Comparison of ENCODE assay signal across 15 cellular contexts in the genomic region with DNA sequence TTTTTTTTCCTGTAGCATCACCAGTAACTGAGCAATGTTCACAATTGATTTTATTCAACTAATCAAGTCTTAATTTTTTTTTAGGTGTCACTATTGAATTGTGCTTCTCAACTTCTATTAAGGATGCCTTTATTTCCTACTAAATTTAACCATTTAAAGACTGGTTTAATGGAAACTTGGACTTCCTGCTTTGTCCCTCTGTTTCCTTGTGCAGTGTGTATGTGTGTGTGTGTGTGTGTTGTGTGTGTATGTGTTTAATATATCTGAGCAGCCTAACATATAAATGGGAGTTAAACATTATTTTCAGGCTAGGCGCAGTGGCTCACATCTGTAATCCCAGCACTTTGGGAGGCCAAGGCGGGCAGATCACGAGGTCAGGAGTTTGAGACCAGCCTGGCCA. TPM values are rescaled to one million over a fixed set of nuclear protein-coding genes. Genes with fewer than 3 reads are reported as not detected.
DNase-seq lines count a peak whose midpoint lies in the region; ATAC-seq and TF ChIP-seq lines count a peak whose summit lies in the region.
"Had no signal": no experiment of that assay in that cellular context is flagged by ENCODE, and none has a peak within 500 bp of the region (broad histone marks: within the 10 kb centered on the region; RNA-seq: fewer than 3 reads in every experiment).

No MANE protein-coding gene starts in this region.

- no peak for TF ChIP-seq EP300 in tibial nerve (IDR thresholded peaks at IDR 0.05)

- peaks cover 9% of the 10 kb centered on the region for H3K4me1 Mint-ChIP-seq in activated CD4-positive, alpha-beta T cell treated with anti-CD3 and anti-CD28 coated beads, Interleukin-2, amount 10 ng/mL, durations not matched to agents 24 days and 14 days
- peaks cover 40% of the 10 kb centered on the region for H3K4me1 Mint-ChIP-seq in activated B cell treated with CpG ODN at 0.5 μM for 24 hours
- no peaks in the 10 kb centered on the region for H3K4me1 Mint-ChIP-seq in glutamatergic neuron (ENCODE audit: low read depth, unreplicated experiment)

- no peak overlapping the region for H2AFZ ChIP-seq in smooth muscle cell (ENCODE audit: low read depth)

- 88% methylated on average over 3 of the region's 3 CpGs for WGBS in smooth muscle cell (ENCODE audit: low lambda C conversion rate)
- 75 to 83% methylated on average over 3 of the region's 3 CpGs for WGBS in tibial nerve, 2 donors

- CTCF ChIA-PET in activated B cell treated with CpG ODN at 0.5 μM for 24 hours (lab: Charles Lee), result no interaction called here

- peaks cover 49% of the 10 kb centered on the region for H3K27me3 Mint-ChIP-seq in activated CD4-positive, alpha-beta T cell treated with anti-CD3 and anti-CD28 coated beads, Interleukin-2, amount 10 ng/mL, durations not matched to agents 24 days and 14 days
- H3K27me3 Mint-ChIP-seq in activated B cell treated with CpG ODN at 0.5 μM for 24 hours (no peaks in the 10 kb centered on the region), glutamatergic neuron (ENCODE audit: unreplicated experiment) (peaks cover 9% of the 10 kb centered on the region)

- no peaks in the 10 kb centered on the region for H3K36me3 Mint-ChIP-seq in activated CD4-positive, alpha-beta T cell treated with anti-CD3 and anti-CD28 coated beads, Interleukin-2, amount 10 ng/mL, durations not matched to agents 24 days and 14 days (ENCODE audit: low read depth)
- H3K36me3 Mint-ChIP-seq in activated B cell treated with CpG ODN at 0.5 μM for 24 hours (ENCODE audit: low read depth) (peaks cover 2% of the 10 kb centered on the region), glutamatergic neuron (ENCODE audit: unreplicated experiment) (no peaks in the 10 kb centered on the region)

- H3K9ac ChIP-seq in smooth muscle cell (ENCODE audit: low read depth), result no peak overlapping the region

- peaks cover 34% of the 10 kb centered on the region for H3K79me2 ChIP-seq in smooth muscle cell (ENCODE audit: low read depth)

- H3K36me3 ChIP-seq in smooth muscle cell (ENCODE audit: low read depth), result no peaks in the 10 kb centered on the region
- H3K36me3 ChIP-seq in tibial nerve, result no peaks in the 10 kb centered on the region
- H3K36me3 ChIP-seq: neutrophil had no signal

- no peak overlapping the region for H3K27ac Mint-ChIP-seq in activated CD4-positive, alpha-beta T cell treated with anti-CD3 and anti-CD28 coated beads, Interleukin-2, amount 10 ng/mL, durations not matched to agents 24 days and 14 days
- H3K27ac Mint-ChIP-seq in activated B cell treated with CpG ODN at 0.5 μM for 24 hours, result peak overlapping the region; percentile 48
- H3K27ac Mint-ChIP-seq in glutamatergic neuron (ENCODE audit: unreplicated experiment), result peak overlapping the region; percentile 52

- H3K27me3 ChIP-seq in smooth muscle cell (ENCODE audit: low read depth), result no peaks in the 10 kb centered on the region
- no peaks in the 10 kb centered on the region for H3K27me3 ChIP-seq in tibial nerve
- H3K27me3 ChIP-seq: neutrophil had no signal

- POLR2A ChIA-PET in activated B cell treated with CpG ODN at 0.5 μM for 24 hours (lab: Charles Lee), result no interaction called here

- TF ChIP-seq POLR2A in tibial nerve (IDR thresholded peaks at IDR 0.05), result no peak

- H3K27ac ChIP-seq in smooth muscle cell (ENCODE audit: low read depth) (peak overlapping the region; percentile 28), tibial nerve (peak overlapping the region in 2 of 4 donors; percentile 97 to 99)
- H3K27ac ChIP-seq: neutrophil had no signal

- peaks cover 16% of the 10 kb centered on the region for H4K20me1 ChIP-seq in smooth muscle cell (ENCODE audit: low read depth)

- no peak overlapping the region for H3K4me3 ChIP-seq in smooth muscle cell
- H3K4me3 ChIP-seq in tibial nerve, result no peak overlapping the region

- H3K9me3 Mint-ChIP-seq in activated CD4-positive, alpha-beta T cell treated with anti-CD3 and anti-CD28 coated beads, Interleukin-2, amount 10 ng/mL, durations not matched to agents 24 days and 14 days, result peaks cover 6% of the 10 kb centered on the region
- H3K9me3 Mint-ChIP-seq in activated B cell treated with CpG ODN at 0.5 μM for 24 hours, result no peaks in the 10 kb centered on the region
- peaks cover 2% of the 10 kb centered on the region for H3K9me3 Mint-ChIP-seq in glutamatergic neuron (ENCODE audit: unreplicated experiment)

- peak overlapping the region; percentile 66 for H3K4me3 Mint-ChIP-seq in activated CD4-positive, alpha-beta T cell treated with anti-CD3 and anti-CD28 coated beads, Interleukin-2, amount 10 ng/mL, durations not matched to agents 24 days and 14 days
- H3K4me3 Mint-ChIP-seq in activated B cell treated with CpG ODN at 0.5 μM for 24 hours (peak overlapping the region; percentile 21), glutamatergic neuron (ENCODE audit: unreplicated experiment) (no peak overlapping the region)

- TF ChIP-seq CTCF in activated B cell treated with CpG ODN at 0.5 μM for 24 hours (IDR thresholded peaks at IDR 0.05) (no peak), glutamatergic neuron (IDR thresholded peaks at IDR 0.05; ENCODE audit: partially characterized antibody, unreplicated experiment) (no peak), smooth muscle cell (IDR thresholded peaks at IDR 0.05; ENCODE audit: borderline replicate concordance, insufficient read depth, poor library complexity, severe bottlenecking) (no peak), tibial nerve (IDR thresholded peaks at IDR 0.05) (no peak)

- H3K4me2 ChIP-seq in smooth muscle cell, result no peak overlapping the region

- peaks cover 23% of the 10 kb centered on the region for H3F3A ChIP-seq in smooth muscle cell (ENCODE audit: low read depth)

- H3K4me1 ChIP-seq in smooth muscle cell (ENCODE audit: low read depth) (peaks cover 21% of the 10 kb centered on the region), tibial nerve (peaks cover 0 to 56% (median 16%) of the 10 kb centered on the region in 4 donors)

- ATAC-seq in activated B cell treated with CpG ODN at 0.5 μM for 24 hours (ENCODE audit: low read depth) (no peak), HG03460 (IDR thresholded peaks at IDR 0.05; ENCODE audit: unreplicated experiment) (no peak), GM19351 (IDR thresholded peaks at IDR 0.05; ENCODE audit: unreplicated experiment) (no peak)

- no peak for DNase-seq in activated CD4-positive, alpha-beta T cell treated with anti-CD3 and anti-CD28 coated beads, Interleukin-2, amount 10 ng/mL, durations not matched to agents 24 days and 14 days
- DNase-seq in activated CD4-positive, alpha-beta T cell treated with anti-CD3 and anti-CD28 coated beads, Interleukin-2, amount 50 U/mL, for 1 hour, result no peak
- DNase-seq in activated B cell treated with CpG ODN at 0.5 μM for 24 hours (no peak), glutamatergic neuron (no peak), smooth muscle cell (lab: John Stamatoyannopoulos, UW; ENCODE audit: unreplicated experiment) (no peak), tibial nerve (ENCODE audit: low spot score in 2 of 2) (no peak)
- DNase-seq: ACHN; DMS153; H7; KG1; NCI-H1930; stimulated activated naive CD4-positive, alpha-beta T cell had no signal

- intact Hi-C loops in activated CD4-positive, alpha-beta T cell treated with anti-CD3 and anti-CD28 coated beads, Interleukin-2, amount 10 ng/mL, durations not matched to agents 24 days and 14 days (cut with micrococcal nuclease), result no loop called here
- intact Hi-C loops in activated B cell treated with CpG ODN at 0.5 μM for 24 hours (cut with micrococcal nuclease), result no loop called here

- H3K9me3 ChIP-seq in smooth muscle cell (replicated peaks; ENCODE audit: low read depth) (no peaks in the 10 kb centered on the region), tibial nerve (no peaks in the 10 kb centered on the region)
- H3K9me3 ChIP-seq: neutrophil had no signal

RNA-seq across cellular contexts. Expression of a gene that starts 1.8 kb away (rescaled TPM):
- 33.1 and 36.2 TPM in 2 replicates for total RNA-seq in activated CD4-positive, alpha-beta T cell treated with anti-CD3 and anti-CD28 coated beads, Interleukin-2, amount 10 ng/mL, durations not matched to agents 24 days and 14 days
- total RNA-seq in activated B cell treated with CpG ODN at 0.5 μM for 24 hours, result 51.7 and 56.1 TPM in 2 replicates
- total RNA-seq in glutamatergic neuron (ENCODE audit: unreplicated experiment), result 14.0 TPM
- 67.8 and 85.1 TPM in 2 replicates for total RNA-seq in smooth muscle cell
- polyA plus RNA-seq in smooth muscle cell, result 116 and 118 TPM in 2 replicates
- total RNA-seq in tibial nerve, result 100 to 1,000 TPM; 130 to 185 (median 155) TPM

RNA-seq across cellular contexts. Expression of a gene that starts 30.1 kb away (rescaled TPM):
- total RNA-seq in activated CD4-positive, alpha-beta T cell treated with anti-CD3 and anti-CD28 coated beads, Interleukin-2, amount 10 ng/mL, durations not matched to agents 24 days and 14 days, result 29.1 and 34.0 TPM in 2 replicates
- total RNA-seq in activated B cell treated with CpG ODN at 0.5 μM for 24 hours, result 11.9 and 12.3 TPM in 2 replicates
- total RNA-seq in glutamatergic neuron (ENCODE audit: unreplicated experiment), result 28.1 TPM
- 12.9 and 16.4 TPM in 2 replicates for total RNA-seq in smooth muscle cell
- 33.6 and 49.0 TPM in 2 replicates for polyA plus RNA-seq in smooth muscle cell
- total RNA-seq in tibial nerve, result 10 to 100 TPM; 18.8 to 33.6 (median 25.8) TPM
